9 cellular contexts compared by ENCODE assay signal in the genomic region with DNA sequence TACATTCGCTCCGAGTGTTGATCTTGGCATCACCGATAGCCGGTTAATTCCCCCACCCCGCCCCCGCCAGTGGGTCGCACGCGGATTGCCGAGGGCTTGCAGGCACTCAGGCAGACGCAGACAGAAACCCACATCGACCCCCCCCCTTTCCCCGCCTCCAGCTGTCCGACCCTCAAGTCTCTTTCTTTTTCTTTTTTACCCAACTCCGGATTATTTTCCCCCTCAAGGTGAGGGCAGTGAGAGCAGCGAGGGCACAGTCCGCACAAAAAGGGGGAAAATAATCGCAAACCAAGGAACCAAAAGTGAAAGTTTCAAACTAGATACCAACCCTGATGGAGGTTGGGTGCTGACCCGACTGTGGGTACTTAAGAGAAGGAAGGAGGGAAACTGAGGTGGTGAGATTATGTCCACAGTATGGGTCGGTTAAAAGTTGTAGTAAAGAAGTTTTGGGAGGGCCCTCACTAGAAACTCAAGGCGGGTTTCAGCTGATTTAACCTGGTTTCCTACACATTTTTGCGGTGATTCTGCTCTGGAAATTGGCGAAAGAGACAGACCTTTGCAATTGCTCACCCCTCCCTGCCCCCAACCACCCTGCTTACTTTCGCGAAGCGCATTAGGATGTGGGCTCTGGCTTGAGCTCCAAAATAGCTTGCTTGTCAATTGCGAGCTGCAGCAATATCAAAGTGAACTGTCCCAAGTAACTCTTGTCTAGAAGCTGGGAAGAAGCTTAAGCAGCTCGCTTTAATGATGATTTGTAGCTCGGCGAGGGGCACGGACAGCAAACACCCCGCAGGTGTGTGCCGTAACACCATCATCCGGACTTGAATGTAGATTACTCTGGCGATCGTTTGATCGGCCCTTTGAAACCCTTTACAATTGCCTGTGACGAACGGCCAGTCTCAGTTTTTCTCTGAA. TPM values are rescaled to one million over a fixed set of nuclear protein-coding genes. Genes with fewer than 3 reads are reported as not detected.
DNase-seq lines count a peak whose midpoint lies in the region; ATAC-seq and TF ChIP-seq lines count a peak whose summit lies in the region.
"Had no signal": no experiment of that assay in that cellular context is flagged by ENCODE, and none has a peak within 500 bp of the region (broad histone marks: within the 10 kb centered on the region; RNA-seq: fewer than 3 reads in every experiment).

No MANE protein-coding gene starts in this region.

- H3K9me2 ChIP-seq in neural cell (ENCODE audit: insufficient read depth, low read length), result no peaks in the 10 kb centered on the region

- peaks cover 0 to 52% (median 37%) of the 10 kb centered on the region in 7 donors for H3K9me3 Mint-ChIP-seq in CD14-positive monocyte

- peak overlapping the region; percentile 51 for H3K4me3 ChIP-seq in effector memory CD4-positive, alpha-beta T cell (ENCODE audit: insufficient read depth, low read depth, low read length, poor library complexity, severe bottlenecking)
- H3K4me3 ChIP-seq in neural cell (ENCODE audit: low read length), result peak overlapping the region; percentile 60

- H3K4me1 Mint-ChIP-seq in CD14-positive monocyte, result peaks cover 17% of the 10 kb centered on the region

- TF ChIP-seq CTCF in CD14-positive monocyte (IDR thresholded peaks at IDR 0.05), result no peak
- TF ChIP-seq CTCF in neural cell (IDR thresholded peaks at IDR 0.05; ENCODE audit: poor library complexity, severe bottlenecking), result no peak

- TF ChIP-seq RAD21 in neural cell (conservative IDR thresholded peaks at IDR 0.05), result no peak

- peaks cover 3% of the 10 kb centered on the region for H3F3A ChIP-seq in neural cell (ENCODE audit: insufficient read depth, low read length, poor library complexity, severe bottlenecking)

- H3K9ac ChIP-seq in neural cell (ENCODE audit: low read length), result peak overlapping the region; percentile 18

- H3K27ac Mint-ChIP-seq in CD14-positive monocyte, result no peak overlapping the region

- no peaks in the 10 kb centered on the region for H3K9me3 ChIP-seq in effector memory CD4-positive, alpha-beta T cell (ENCODE audit: control insufficient read depth, low read length)
- no peaks in the 10 kb centered on the region for H3K9me3 ChIP-seq in neural cell (ENCODE audit: low read length)

- H3K27me3 Mint-ChIP-seq in CD14-positive monocyte (ENCODE audit: low read depth in 3 of 3), result peaks cover 86 to 93% (median 91%) of the 10 kb centered on the region in 3 donors

- peaks cover 3 to 14% of the 10 kb centered on the region in 2 donors for H3K36me3 Mint-ChIP-seq in CD14-positive monocyte

- peak overlapping the region; percentile 73 to 89 for H3K4me3 Mint-ChIP-seq in CD14-positive monocyte

- H3K36me3 ChIP-seq in effector memory CD4-positive, alpha-beta T cell (ENCODE audit: control insufficient read depth, insufficient read depth, low read length), result no peaks in the 10 kb centered on the region
- H3K36me3 ChIP-seq in neural cell (ENCODE audit: insufficient read depth, low read length), result no peaks in the 10 kb centered on the region

- no peak overlapping the region for H3K4me2 ChIP-seq in neural cell (ENCODE audit: low read length)

- peaks cover 60% of the 10 kb centered on the region for H3K27me3 ChIP-seq in effector memory CD4-positive, alpha-beta T cell (replicated peaks; ENCODE audit: control insufficient read depth, insufficient read depth, low read length, poor library complexity, severe bottlenecking)
- peaks cover 71% of the 10 kb centered on the region for H3K27me3 ChIP-seq in neural cell (ENCODE audit: insufficient read depth, low read depth, low read length)

- no peaks in the 10 kb centered on the region for H4K20me1 ChIP-seq in neural cell (ENCODE audit: insufficient read depth)

- peaks cover 8% of the 10 kb centered on the region for H3K4me1 ChIP-seq in effector memory CD4-positive, alpha-beta T cell (ENCODE audit: control insufficient read depth, insufficient read depth, low read length, poor library complexity, severe bottlenecking)

- no peak overlapping the region for H3K27ac ChIP-seq in effector memory CD4-positive, alpha-beta T cell (ENCODE audit: insufficient read depth, low read length, poor library complexity, severe bottlenecking)
- no peak overlapping the region for H3K27ac ChIP-seq in neural cell (ENCODE audit: low read length)

- DNase-seq in CD14-positive monocyte (ENCODE audit: low spot score) (no peak), NCI-H2081 treated with DMSO at 0.1 percent for 48 hours (lab: John Stamatoyannopoulos, UW) (peak; percentile 42), NCI-H446 (lab: John Stamatoyannopoulos, UW) (no peak), mesenteric fat pad (ENCODE audit: low spot score) (no peak), NCI-H345 (lab: John Stamatoyannopoulos, UW) (no peak)
- DNase-seq in effector memory CD4-positive, alpha-beta T cell, result no peak
- DNase-seq: activated CD4-positive, CD25-positive, alpha-beta regulatory T cell had no signal

- no peak for ATAC-seq in GM18868 (IDR thresholded peaks at IDR 0.05; ENCODE audit: unreplicated experiment)

- intact Hi-C loops in CD14-positive monocyte (cut with micrococcal nuclease), result no loop called here

- H2AFZ ChIP-seq in neural cell (ENCODE audit: low read depth, low read length), result no peak overlapping the region

- peaks cover 6% of the 10 kb centered on the region for H3K79me2 ChIP-seq in neural cell (replicated peaks; ENCODE audit: insufficient read depth, low read length)

- no peak for TF ChIP-seq EP300 in neural cell (conservative IDR thresholded peaks at IDR 0.05; ENCODE audit: poor library complexity, severe bottlenecking)

TF ChIP-seq in neural cell, 6 proteins besides CTCF, POLR2A, EP300 and RAD21:
- TF ChIP-seq SMC3 (conservative IDR thresholded peaks at IDR 0.05; ENCODE audit: poor library complexity), result no peak
- TF ChIP-seq MXI1 (conservative IDR thresholded peaks at IDR 0.05; ENCODE audit: poor library complexity, severe bottlenecking), result no peak
- TF ChIP-seq POLR2AphosphoS5 (IDR thresholded peaks at IDR 0.05), result no peak
- TF ChIP-seq EZH2 (IDR thresholded peaks at IDR 0.05; ENCODE audit: borderline replicate concordance, insufficient read depth, low read length, poor library complexity, severe bottlenecking), result no peak
- TF ChIP-seq, protein P1, sequence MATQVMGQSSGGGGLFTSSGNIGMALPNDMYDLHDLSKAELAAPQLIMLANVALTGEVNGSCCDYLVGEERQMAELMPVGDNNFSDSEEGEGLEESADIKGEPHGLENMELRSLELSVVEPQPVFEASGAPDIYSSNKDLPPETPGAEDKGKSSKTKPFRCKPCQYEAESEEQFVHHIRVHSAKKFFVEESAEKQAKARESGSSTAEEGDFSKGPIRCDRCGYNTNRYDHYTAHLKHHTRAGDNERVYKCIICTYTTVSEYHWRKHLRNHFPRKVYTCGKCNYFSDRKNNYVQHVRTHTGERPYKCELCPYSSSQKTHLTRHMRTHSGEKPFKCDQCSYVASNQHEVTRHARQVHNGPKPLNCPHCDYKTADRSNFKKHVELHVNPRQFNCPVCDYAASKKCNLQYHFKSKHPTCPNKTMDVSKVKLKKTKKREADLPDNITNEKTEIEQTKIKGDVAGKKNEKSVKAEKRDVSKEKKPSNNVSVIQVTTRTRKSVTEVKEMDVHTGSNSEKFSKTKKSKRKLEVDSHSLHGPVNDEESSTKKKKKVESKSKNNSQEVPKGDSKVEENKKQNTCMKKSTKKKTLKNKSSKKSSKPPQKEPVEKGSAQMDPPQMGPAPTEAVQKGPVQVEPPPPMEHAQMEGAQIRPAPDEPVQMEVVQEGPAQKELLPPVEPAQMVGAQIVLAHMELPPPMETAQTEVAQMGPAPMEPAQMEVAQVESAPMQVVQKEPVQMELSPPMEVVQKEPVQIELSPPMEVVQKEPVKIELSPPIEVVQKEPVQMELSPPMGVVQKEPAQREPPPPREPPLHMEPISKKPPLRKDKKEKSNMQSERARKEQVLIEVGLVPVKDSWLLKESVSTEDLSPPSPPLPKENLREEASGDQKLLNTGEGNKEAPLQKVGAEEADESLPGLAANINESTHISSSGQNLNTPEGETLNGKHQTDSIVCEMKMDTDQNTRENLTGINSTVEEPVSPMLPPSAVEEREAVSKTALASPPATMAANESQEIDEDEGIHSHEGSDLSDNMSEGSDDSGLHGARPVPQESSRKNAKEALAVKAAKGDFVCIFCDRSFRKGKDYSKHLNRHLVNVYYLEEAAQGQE (IDR thresholded peaks at IDR 0.05; ENCODE audit: borderline replicate concordance), result no peak
- no peak for TF ChIP-seq TAF1 (IDR thresholded peaks at IDR 0.05; ENCODE audit: low read depth)
TF ChIP-seq in neural cell: peak in this region for 0.

RNA-seq across cellular contexts. Expression of a gene that starts 15.7 kb away (rescaled TPM):
- polyA plus RNA-seq in CD14-positive monocyte (not detected), neural cell (7.2 and 7.5 TPM in 2 replicates)
- polyA minus RNA-seq in neural cell, result 6.6 and 9.3 TPM in 2 replicates
- not detected for total RNA-seq in mesenteric fat pad
